ENCODE assay signal across 24 cellular contexts in genomic region chr7:133797818-133798485, GRCh38.
DNase-seq lines count a peak whose midpoint lies in the region; ATAC-seq, FAIRE-seq and TF ChIP-seq lines count a peak whose summit lies in the region.
"Had no signal": no experiment of that assay in that cellular context is flagged by ENCODE, and none has a peak within 500 bp of the region (broad histone marks: within the 10 kb centered on the region; RNA-seq: fewer than 3 reads in every experiment).

No MANE protein-coding gene starts in this region.

- no peak for FAIRE-seq in H54 (lab: Jason Lieb, UNC)

- H3K4me3 ChIP-seq in foreskin fibroblast (ENCODE audit: low read depth in 1 of 2, low read length in 2 of 2) = no peak overlapping the region
- H3K4me3 ChIP-seq: dorsolateral prefrontal cortex, spleen, tibial artery had no signal

- ATAC-seq in HG02970 (IDR thresholded peaks at IDR 0.05; ENCODE audit: low FRiP score, unreplicated experiment) = no peak
- no peak for ATAC-seq in GM18870 (IDR thresholded peaks at IDR 0.05; ENCODE audit: unreplicated experiment)
- ATAC-seq: HCT116; naive thymus-derived CD8-positive, alpha-beta T cell had no signal

- DNase-seq in A172 (ENCODE audit: low spot score) (peak; percentile 56), HCEC 1CT (peak; percentile 64), amniotic epithelial cell (ENCODE audit: low read depth) (peak; percentile 52), foreskin fibroblast (peak; percentile 16 to 31), H54 (ENCODE audit: insufficient read length, low spot score) (no peak)
- DNase-seq in activated CD4-positive, alpha-beta T cell treated with anti-CD3 and anti-CD28 coated beads for 1 hour = no peak
- DNase-seq: 8988T; activated naive CD4-positive, alpha-beta T cell treated with Interleukin-2 at 50 U/mL for 16 hours; activated T-cell treated with anti-CD3 and anti-CD28 coated beads, Interleukin-2, amount 50 U/mL, for 48 hours; amygdala; central memory CD4-positive, alpha-beta T cell; dorsolateral prefrontal cortex; GDM1; KG1; naive thymus-derived CD8-positive, alpha-beta T cell; NCI-H526 treated with DMSO at 0.1 percent for 48 hours; retina; spleen; stimulated activated CD4-positive, alpha-beta T cell treated with anti-CD3 and anti-CD28 coated beads, Interleukin-4, amount 100 ng/mL, for 1 hour; SW 1271; tibial artery had no signal

- no peak for TF ChIP-seq POLR2A in H54 (IDR thresholded peaks at IDR 0.05; ENCODE audit: low read depth, low read length)

- TF ChIP-seq CTCF in foreskin fibroblast (IDR thresholded peaks at IDR 0.05; ENCODE audit: low read depth, low read length) = no peak

Comparison
In these comparisons a context has a peak if more than half of its experiments do, and no peak if none do; other contexts are left out.
1. DNase-seq: peak in A172 (single experiment), HCEC 1CT (single experiment), amniotic epithelial cell (single experiment) and foreskin fibroblast (2 of 2); none in activated CD4-positive, alpha-beta T cell treated with anti-CD3 and anti-CD28 coated beads for 1 hour (single experiment) and H54 (single experiment).